8 cellular contexts compared by ENCODE assay signal in genomic region chr1:28259252-28259934, GRCh38. TPM values are rescaled to one million over a fixed set of nuclear protein-coding genes. Genes with fewer than 3 reads are reported as not detected.
DNase-seq lines count a peak whose midpoint lies in the region; TF ChIP-seq lines count a peak whose summit lies in the region.

SESN2 (plus strand) TSS chr1:28259518; CDS start chr1:28259848, 330 bp downstream.

- DNase-seq in HAP-1 (ENCODE audit: low spot score in 2 of 2) (peak; percentile 94 to 99), MM.1S (peak; percentile 99), SIG-M5 (lab: John Stamatoyannopoulos, UW) (peak; percentile 80), activated gamma-delta T cell treated with Interleukin-2 at 50 U/mL for 16 hours (peak; percentile 99), fibroblast of the conjunctiva (ENCODE audit: low read depth) (peak; percentile 99), stomach (peak; percentile 100)

- H3K4me1 ChIP-seq in ES-I3 (ENCODE audit: insufficient read depth, low read length), result peaks cover 28% of the 10 kb centered on the region
- peaks cover 12% of the 10 kb centered on the region for H3K4me1 ChIP-seq in HAP-1
- H3K4me1 ChIP-seq in MM.1S (ENCODE audit: low read length), result peaks cover 16% of the 10 kb centered on the region
- peaks cover 10 to 49% (median 40%) of the 10 kb centered on the region in 4 donors for H3K4me1 ChIP-seq in stomach

- H3K9me2 ChIP-seq in MM.1S (replicated peaks; ENCODE audit: insufficient read depth, low read length), result no peaks in the 10 kb centered on the region
- no peaks in the 10 kb centered on the region for H3K9me2 ChIP-seq in neural cell (ENCODE audit: insufficient read depth, low read length)

- H3K36me3 ChIP-seq in ES-I3 (ENCODE audit: insufficient read depth, low read length) (peaks cover 7% of the 10 kb centered on the region; the same call in 1 of the 2 replicates), HAP-1 (replicated peaks) (peaks cover 5% of the 10 kb centered on the region), MM.1S (replicated peaks; ENCODE audit: insufficient read depth, low read length) (no peaks in the 10 kb centered on the region), neural cell (ENCODE audit: insufficient read depth, low read length) (no peaks in the 10 kb centered on the region), stomach (no peaks in the 10 kb centered on the region)

- TF ChIP-seq CTCF in MM.1S (IDR thresholded peaks at IDR 0.05; ENCODE audit: low read length) (no peak), neural cell (IDR thresholded peaks at IDR 0.05; ENCODE audit: poor library complexity, severe bottlenecking) (no peak), stomach (IDR thresholded peaks at IDR 0.05) (no peak)

- H3K9ac ChIP-seq in ES-I3 (ENCODE audit: low read depth, low read length) (peak within 1 kb of the TSS; percentile 100), MM.1S (ENCODE audit: low read length) (peak within 1 kb of the TSS; percentile 86), neural cell (ENCODE audit: low read length) (peak within 1 kb of the TSS; percentile 86)

- intact Hi-C loops in stomach (cut with DNase I; ENCODE audit: low total_unique reads), result no loop called here

- H3F3A ChIP-seq in MM.1S (ENCODE audit: insufficient read depth, low read length) (no peaks in the 10 kb centered on the region), neural cell (ENCODE audit: insufficient read depth, low read length, poor library complexity, severe bottlenecking) (no peaks in the 10 kb centered on the region)

- H3K27ac ChIP-seq in MM.1S (ENCODE audit: low read length), result peak within 1 kb of the TSS; percentile 26; the same call in 1 of the 2 replicates
- peak within 1 kb of the TSS; percentile 66 for H3K27ac ChIP-seq in neural cell (ENCODE audit: low read length)
- peak within 1 kb of the TSS; percentile 89 to 96 (median 91) for H3K27ac ChIP-seq in stomach

- H4K20me1 ChIP-seq in MM.1S (ENCODE audit: insufficient read depth, low read length) (no peaks in the 10 kb centered on the region; the same call in 1 of the 2 replicates), neural cell (ENCODE audit: insufficient read depth) (no peaks in the 10 kb centered on the region)

- peaks cover 48% of the 10 kb centered on the region for H3K79me2 ChIP-seq in MM.1S (ENCODE audit: low read length)
- peaks cover 25% of the 10 kb centered on the region for H3K79me2 ChIP-seq in neural cell (replicated peaks; ENCODE audit: insufficient read depth, low read length)

- WGBS in stomach, 5 donors, result 0 to 1% (median 0%) methylated on average over 24 to 76 of the region's 76 CpGs

- H3K4me2 ChIP-seq in MM.1S (ENCODE audit: low read depth, low read length), result peak within 1 kb of the TSS; percentile 93
- peak within 1 kb of the TSS; percentile 44 for H3K4me2 ChIP-seq in neural cell (ENCODE audit: low read length)

- in situ Hi-C loops in HAP-1 (cut with MboI; ENCODE audit: low sequenced_read_pairs), result loop anchor here (10.0 kb wide), 1 partner anchor 255 kb away; no protein-coding TSS in a partner anchor

- H3K27me3 ChIP-seq in HAP-1 (ENCODE audit: low read depth) (no peaks in the 10 kb centered on the region), MM.1S (replicated peaks; ENCODE audit: insufficient read depth, low read length) (no peaks in the 10 kb centered on the region), neural cell (ENCODE audit: insufficient read depth, low read depth, low read length) (no peaks in the 10 kb centered on the region), stomach (no peaks in the 10 kb centered on the region)

- H3K9me3 ChIP-seq in ES-I3 (ENCODE audit: control insufficient read depth, insufficient read depth, low read length) (no peaks in the 10 kb centered on the region), HAP-1 (no peaks in the 10 kb centered on the region), MM.1S (replicated peaks; ENCODE audit: insufficient read depth, low read length) (no peaks in the 10 kb centered on the region), neural cell (ENCODE audit: low read length) (no peaks in the 10 kb centered on the region), stomach (no peaks in the 10 kb centered on the region)

- TF ChIP-seq EP300 in neural cell (conservative IDR thresholded peaks at IDR 0.05; ENCODE audit: poor library complexity, severe bottlenecking) (no peak), stomach (IDR thresholded peaks at IDR 0.05) (no peak)

- peak within 1 kb of the TSS; percentile 74 for H2AFZ ChIP-seq in MM.1S (ENCODE audit: low read length)
- peak within 1 kb of the TSS; percentile 90 for H2AFZ ChIP-seq in neural cell (ENCODE audit: low read depth, low read length)

- TF ChIP-seq POLR2A in stomach (IDR thresholded peaks at IDR 0.05), result peak in 2 of 4 donors; percentile 91 to 92

- TF ChIP-seq RAD21 in neural cell (conservative IDR thresholded peaks at IDR 0.05), result peak; percentile 35

- H3K4me3 ChIP-seq in HAP-1 (peak within 1 kb of the TSS; percentile 100), MM.1S (ENCODE audit: low read length) (peak within 1 kb of the TSS; percentile 99), neural cell (ENCODE audit: low read length) (peak within 1 kb of the TSS; percentile 99), stomach (peak within 1 kb of the TSS; percentile 84 to 99 (median 92))

TF ChIP-seq in neural cell, 6 proteins besides CTCF, POLR2A, EP300 and RAD21:
- TF ChIP-seq MXI1 (conservative IDR thresholded peaks at IDR 0.05; ENCODE audit: poor library complexity, severe bottlenecking) (peak; percentile 47), SMC3 (conservative IDR thresholded peaks at IDR 0.05; ENCODE audit: poor library complexity) (peak; percentile 38), EZH2 (IDR thresholded peaks at IDR 0.05; ENCODE audit: borderline replicate concordance, insufficient read depth, low read length, poor library complexity, severe bottlenecking) (no peak), TAF1 (IDR thresholded peaks at IDR 0.05; ENCODE audit: low read depth) (peak; percentile 77), POLR2AphosphoS5 (IDR thresholded peaks at IDR 0.05) (peak; percentile 94)
- TF ChIP-seq, protein P1, sequence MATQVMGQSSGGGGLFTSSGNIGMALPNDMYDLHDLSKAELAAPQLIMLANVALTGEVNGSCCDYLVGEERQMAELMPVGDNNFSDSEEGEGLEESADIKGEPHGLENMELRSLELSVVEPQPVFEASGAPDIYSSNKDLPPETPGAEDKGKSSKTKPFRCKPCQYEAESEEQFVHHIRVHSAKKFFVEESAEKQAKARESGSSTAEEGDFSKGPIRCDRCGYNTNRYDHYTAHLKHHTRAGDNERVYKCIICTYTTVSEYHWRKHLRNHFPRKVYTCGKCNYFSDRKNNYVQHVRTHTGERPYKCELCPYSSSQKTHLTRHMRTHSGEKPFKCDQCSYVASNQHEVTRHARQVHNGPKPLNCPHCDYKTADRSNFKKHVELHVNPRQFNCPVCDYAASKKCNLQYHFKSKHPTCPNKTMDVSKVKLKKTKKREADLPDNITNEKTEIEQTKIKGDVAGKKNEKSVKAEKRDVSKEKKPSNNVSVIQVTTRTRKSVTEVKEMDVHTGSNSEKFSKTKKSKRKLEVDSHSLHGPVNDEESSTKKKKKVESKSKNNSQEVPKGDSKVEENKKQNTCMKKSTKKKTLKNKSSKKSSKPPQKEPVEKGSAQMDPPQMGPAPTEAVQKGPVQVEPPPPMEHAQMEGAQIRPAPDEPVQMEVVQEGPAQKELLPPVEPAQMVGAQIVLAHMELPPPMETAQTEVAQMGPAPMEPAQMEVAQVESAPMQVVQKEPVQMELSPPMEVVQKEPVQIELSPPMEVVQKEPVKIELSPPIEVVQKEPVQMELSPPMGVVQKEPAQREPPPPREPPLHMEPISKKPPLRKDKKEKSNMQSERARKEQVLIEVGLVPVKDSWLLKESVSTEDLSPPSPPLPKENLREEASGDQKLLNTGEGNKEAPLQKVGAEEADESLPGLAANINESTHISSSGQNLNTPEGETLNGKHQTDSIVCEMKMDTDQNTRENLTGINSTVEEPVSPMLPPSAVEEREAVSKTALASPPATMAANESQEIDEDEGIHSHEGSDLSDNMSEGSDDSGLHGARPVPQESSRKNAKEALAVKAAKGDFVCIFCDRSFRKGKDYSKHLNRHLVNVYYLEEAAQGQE (IDR thresholded peaks at IDR 0.05; ENCODE audit: borderline replicate concordance), result peak; percentile 89

RNA-seq across cellular contexts. Expression of gene SESN2, which starts in this region (rescaled TPM):
- 7.7 and 9.3 TPM in 2 replicates for polyA plus RNA-seq in neural cell
- 13.0 and 14.1 TPM in 2 replicates for polyA minus RNA-seq in neural cell
- total RNA-seq in stomach, result 10 to 100 TPM in 1 of 5 donors, 1 to 10 TPM in 4; 2.3 to 20.3 (median 3.3) TPM
- polyA plus RNA-seq in stomach, result 10 to 100 TPM in 1 of 3 donors, 1 to 10 TPM in 2; 6.7 to 11.5 (median 7.9) TPM

Comparison
In these comparisons a context has a peak if more than half of its experiments do, and no peak if none do; other contexts are left out.
1. Peak in every context shown above with its lines: DNase-seq, H3K4me3 ChIP-seq and H3K27ac ChIP-seq.
2. H3K27ac ChIP-seq: peak in every context shown above with its lines; median percentile 91 in stomach; 66 in neural cell; 26 in MM.1S.